Comparison of ENCODE assay signal across 32 cellular contexts in the genomic region with DNA sequence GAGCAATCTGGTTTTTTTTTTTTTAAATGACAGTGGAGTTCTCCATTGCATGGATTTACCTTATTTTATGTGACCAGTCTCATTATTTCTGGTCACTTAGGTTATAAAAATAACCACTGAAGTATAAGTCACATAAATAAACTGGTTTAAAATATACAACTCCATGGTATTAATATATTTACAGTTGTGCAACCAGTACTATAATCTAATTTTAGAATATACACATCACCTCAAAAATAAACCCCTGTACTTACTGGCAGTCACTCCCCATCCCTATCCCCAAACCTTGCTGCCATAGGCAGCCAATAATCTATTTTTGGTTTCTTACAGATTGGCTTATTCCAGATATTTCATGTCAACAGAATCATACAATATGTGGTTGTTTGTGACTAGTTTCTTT. TPM values are rescaled to one million over a fixed set of nuclear protein-coding genes. Genes with fewer than 3 reads are reported as not detected.
DNase-seq lines count a peak whose midpoint lies in the region; ATAC-seq and FAIRE-seq lines count a peak whose summit lies in the region.
"Had no signal": no experiment of that assay in that cellular context is flagged by ENCODE, and none has a peak within 500 bp of the region (broad histone marks: within the 10 kb centered on the region; RNA-seq: fewer than 3 reads in every experiment).

No MANE protein-coding gene starts in this region.

- H3K4me3 ChIP-seq in small intestine (ENCODE audit: low read depth in 1 of 2, low read length in 2 of 2) (no peak overlapping the region), mesenchymal stem cell (ENCODE audit: insufficient read depth in 1 of 2, low read depth in 1 of 2, low read length in 2 of 2) (no peak overlapping the region)
- H3K4me3 ChIP-seq: ascending aorta, BLaER1, coronary artery, prostate gland, sigmoid colon, testis had no signal

- no peak overlapping the region for H3K23ac ChIP-seq in mesenchymal stem cell (ENCODE audit: low read length in 2 of 2)

- H3K4me2 ChIP-seq in mesenchymal stem cell (ENCODE audit: low read length, poor library complexity, severe bottlenecking) = no peak overlapping the region
- H3K4me2 ChIP-seq: BLaER1 had no signal

- no peak for FAIRE-seq in small intestine (lab: Jason Lieb, UNC)

- no peak overlapping the region for H2BK15ac ChIP-seq in mesenchymal stem cell (ENCODE audit: low read depth, poor library complexity, severe bottlenecking)

- no peak overlapping the region for H3K4ac ChIP-seq in mesenchymal stem cell (ENCODE audit: low read depth in 1 of 2, low read length in 2 of 2)

- peaks cover 94% of the 10 kb centered on the region for H3K4me1 Mint-ChIP-seq in stimulated activated naive CD8-positive, alpha-beta T cell treated with anti-CD3 and anti-CD28 coated beads, Interleukin-15, Interleukin-2, amounts not matched to agents 100 ng/mL and 50 ng/mL, for 24 hours (ENCODE audit: low read depth)
- H3K4me1 Mint-ChIP-seq in activated CD4-positive, alpha-beta memory T cell treated with anti-CD3 and anti-CD28 coated beads for 36 hours (ENCODE audit: low read depth) = peaks cover 80% of the 10 kb centered on the region
- H3K4me1 Mint-ChIP-seq in immature natural killer cell = peaks cover 77 to 96% of the 10 kb centered on the region in 2 donors
- peaks cover 89% of the 10 kb centered on the region for H3K4me1 Mint-ChIP-seq in stimulated activated naive CD8-positive, alpha-beta T cell treated with anti-CD3 and anti-CD28 coated beads, Interleukin-15, amount 100 ng/mL, for 72 hours

- no peak overlapping the region for H2AK5ac ChIP-seq in mesenchymal stem cell (ENCODE audit: low read length, severe bottlenecking)

- ATAC-seq in stimulated activated naive CD8-positive, alpha-beta T cell treated with anti-CD3 and anti-CD28 coated beads, Interleukin-15, Interleukin-2, amounts not matched to agents 100 U/mL and 50 U/mL, for 24 hours = no peak
- no peak for ATAC-seq in stimulated activated naive CD8-positive, alpha-beta T cell treated with anti-CD3 and anti-CD28 coated beads, Interleukin-15, amount 100 ng/mL, for 72 hours
- no peak for ATAC-seq in HG03520 (IDR thresholded peaks at IDR 0.05; ENCODE audit: unreplicated experiment)
- ATAC-seq: activated CD4-positive, CD25-positive, alpha-beta regulatory T cell treated with anti-CD3 and anti-CD28 coated beads, Interleukin-2, amount 50 U/mL, for 24 hours; activated naive CD4-positive, alpha-beta T cell treated with anti-CD3 and anti-CD28 coated beads, Interleukin-2, amount 50 U/mL, for 72 hours; left lobe of liver; Panc1; SK-N-SH treated with all-trans-retinoic acid at 6 μM for 48 hours; stimulated activated memory B cell treated with anti-CD40 and anti-IgM and Interleukin-4, amounts not matched to agents 10 μg/mL and 1 μg/mL and 100 μg/mL, for 72 hours had no signal

- H2BK120ac ChIP-seq in mesenchymal stem cell (ENCODE audit: low read depth, low read length) = no peak overlapping the region

- no peak overlapping the region for H4K91ac ChIP-seq in mesenchymal stem cell (ENCODE audit: low read length)

- peaks cover 10% of the 10 kb centered on the region for H3K36me3 Mint-ChIP-seq in stimulated activated naive CD8-positive, alpha-beta T cell treated with anti-CD3 and anti-CD28 coated beads, Interleukin-15, Interleukin-2, amounts not matched to agents 100 ng/mL and 50 ng/mL, for 24 hours (ENCODE audit: low read depth)
- peaks cover 13% of the 10 kb centered on the region for H3K36me3 Mint-ChIP-seq in activated CD4-positive, alpha-beta memory T cell treated with anti-CD3 and anti-CD28 coated beads for 36 hours
- H3K36me3 Mint-ChIP-seq in immature natural killer cell = peaks cover 9 to 28% (median 18%) of the 10 kb centered on the region in 3 donors
- H3K36me3 Mint-ChIP-seq: memory B cell; stimulated activated memory B cell treated with anti-CD40 and anti-IgM and Interleukin-4, amounts not matched to agents 10 μg/mL and 1 μg/mL and 100 μg/mL, for 72 hours had no signal

- no peaks in the 10 kb centered on the region for H3K9me3 ChIP-seq in small intestine (ENCODE audit: control insufficient read depth, low read depth)
- H3K9me3 ChIP-seq in mesenchymal stem cell (ENCODE audit: control insufficient read depth, low read length) = no peaks in the 10 kb centered on the region
- H3K9me3 ChIP-seq: ascending aorta, neutrophil, prostate gland, sigmoid colon, testis had no signal

- POLR2A ChIA-PET in activated CD4-positive, alpha-beta memory T cell treated with anti-CD3 and anti-CD28 coated beads for 36 hours (lab: Charles Lee) = interaction anchor here (1.5 kb wide), 1 partner anchor 39 kb away, joined by 5 read pairs; no protein-coding TSS in a partner anchor

- no peak overlapping the region for H2AFZ ChIP-seq in mesenchymal stem cell (ENCODE audit: low read depth, low read length)

- H4K8ac ChIP-seq in mesenchymal stem cell (ENCODE audit: low read length) = no peak overlapping the region

- no peaks in the 10 kb centered on the region for H3K9me3 Mint-ChIP-seq in stimulated activated naive CD8-positive, alpha-beta T cell treated with anti-CD3 and anti-CD28 coated beads, Interleukin-15, Interleukin-2, amounts not matched to agents 100 ng/mL and 50 ng/mL, for 24 hours
- H3K9me3 Mint-ChIP-seq in activated CD4-positive, alpha-beta memory T cell treated with anti-CD3 and anti-CD28 coated beads for 36 hours = no peaks in the 10 kb centered on the region
- H3K9me3 Mint-ChIP-seq in immature natural killer cell = no peaks in the 10 kb centered on the region
- H3K9me3 Mint-ChIP-seq in stimulated activated naive CD8-positive, alpha-beta T cell treated with anti-CD3 and anti-CD28 coated beads, Interleukin-15, amount 100 ng/mL, for 72 hours = peaks cover 6% of the 10 kb centered on the region in 2 donors
- H3K9me3 Mint-ChIP-seq: memory B cell; stimulated activated memory B cell treated with anti-CD40 and anti-IgM and Interleukin-4, amounts not matched to agents 10 μg/mL and 1 μg/mL and 100 μg/mL, for 72 hours had no signal

- H3K27me3 ChIP-seq in small intestine (ENCODE audit: control insufficient read depth in 2 of 2, insufficient read depth in 2 of 2, low read length in 2 of 2) (no peaks in the 10 kb centered on the region), mesenchymal stem cell (ENCODE audit: control insufficient read depth in 1 of 2, insufficient read depth in 1 of 2, low read length in 2 of 2) (no peaks in the 10 kb centered on the region)
- H3K27me3 ChIP-seq: ascending aorta, BLaER1, neutrophil, sigmoid colon, testis had no signal

- no peak for DNase-seq in stimulated activated naive CD8-positive, alpha-beta T cell treated with anti-CD3 and anti-CD28 coated beads, Interleukin-15, Interleukin-2, amounts not matched to agents 100 U/mL and 50 U/mL, for 24 hours
- DNase-seq in activated CD4-positive, alpha-beta memory T cell treated with anti-CD3 and anti-CD28 coated beads for 36 hours = no peak
- DNase-seq in immature natural killer cell (no peak), small intestine (no peak), mesenchymal stem cell (no peak)
- DNase-seq in stimulated activated naive CD8-positive, alpha-beta T cell treated with anti-CD3 and anti-CD28 coated beads, Interleukin-15, amount 100 ng/mL, for 72 hours = no peak
- DNase-seq: DMS79 treated with DMSO at 0.1 percent for 48 hours, erythroblast, GDM1, NCI-H1092 treated with DMSO at 0.1 percent for 48 hours, NCI-H1694 treated with DMSO at 0.1 percent for 48 hours, NCI-H446, NCI-H748 treated with DMSO at 0.1 percent for 48 hours, Right ventricle myocardium superior, sigmoid colon, T-helper 2 cell, testis had no signal

- H3K9ac ChIP-seq in mesenchymal stem cell (ENCODE audit: low read length) = no peak overlapping the region
- H3K9ac ChIP-seq: BLaER1 had no signal

- no peak overlapping the region for H2BK5ac ChIP-seq in mesenchymal stem cell (ENCODE audit: low read depth, low read length, poor library complexity, severe bottlenecking)

- H3K27ac ChIP-seq in small intestine (ENCODE audit: low read depth in 1 of 2, low read length in 1 of 2) (no peak overlapping the region), mesenchymal stem cell (ENCODE audit: low read length, poor library complexity, severe bottlenecking) (no peak overlapping the region)
- H3K27ac ChIP-seq: ascending aorta, BLaER1, coronary artery, neutrophil, prostate gland, sigmoid colon, testis had no signal

- H3K27ac Mint-ChIP-seq in stimulated activated naive CD8-positive, alpha-beta T cell treated with anti-CD3 and anti-CD28 coated beads, Interleukin-15, Interleukin-2, amounts not matched to agents 100 ng/mL and 50 ng/mL, for 24 hours = peak overlapping the region; percentile 82
- H3K27ac Mint-ChIP-seq in activated CD4-positive, alpha-beta memory T cell treated with anti-CD3 and anti-CD28 coated beads for 36 hours = peak overlapping the region; percentile 75
- peak overlapping the region; percentile 47 to 97 (median 84) for H3K27ac Mint-ChIP-seq in immature natural killer cell
- H3K27ac Mint-ChIP-seq in stimulated activated naive CD8-positive, alpha-beta T cell treated with anti-CD3 and anti-CD28 coated beads, Interleukin-15, amount 100 ng/mL, for 72 hours = peak overlapping the region in 1 of 2 donors; percentile 77
- H3K27ac Mint-ChIP-seq: activated T-helper 1 cell treated with anti-CD3 and anti-CD28 coated beads, Interleukin-12 subunit alpha, Interleukin-12 subunit beta, Interleukin-2, Interleukin-4 antibody, amounts not matched to agents 30 ng/mL and 10 ng/mL and 1 ng/mL, durations not matched to agents 14 hours and 24 hours and 36 hours; memory B cell; stimulated activated memory B cell treated with anti-CD40 and anti-IgM and Interleukin-4, amounts not matched to agents 10 μg/mL and 1 μg/mL and 100 μg/mL, for 72 hours had no signal

- no peak overlapping the region for H3K14ac ChIP-seq in mesenchymal stem cell (ENCODE audit: low read length in 2 of 2)

- CTCF ChIA-PET in activated CD4-positive, alpha-beta memory T cell treated with anti-CD3 and anti-CD28 coated beads for 36 hours (lab: Charles Lee) = interaction anchor here (1.1 to 1.4 kb wide), 2 partner anchors 17 to 39 kb away, joined by 3 read pairs; no protein-coding TSS in a partner anchor

- H3K18ac ChIP-seq in mesenchymal stem cell (ENCODE audit: low read depth in 1 of 2, low read length in 2 of 2) = no peak overlapping the region

- H3K36me3 ChIP-seq in small intestine (ENCODE audit: control insufficient read depth in 2 of 2, insufficient read depth in 2 of 2, low read length in 2 of 2) = no peaks in the 10 kb centered on the region
- H3K36me3 ChIP-seq in mesenchymal stem cell (ENCODE audit: control insufficient read depth in 1 of 2, insufficient read depth in 2 of 2, low read depth in 1 of 2, low read length in 2 of 2) = no peaks in the 10 kb centered on the region
- H3K36me3 ChIP-seq: ascending aorta, BLaER1, prostate gland, sigmoid colon had no signal

- no peaks in the 10 kb centered on the region for H3K79me1 ChIP-seq in mesenchymal stem cell (replicated peaks; ENCODE audit: low read length, poor library complexity, severe bottlenecking)

- no peak overlapping the region for H2BK12ac ChIP-seq in mesenchymal stem cell (ENCODE audit: low read length in 2 of 2)

- intact Hi-C loops in activated CD4-positive, alpha-beta memory T cell treated with anti-CD3 and anti-CD28 coated beads for 36 hours (cut with micrococcal nuclease) = no loop called here

- H3K4me3 Mint-ChIP-seq in stimulated activated naive CD8-positive, alpha-beta T cell treated with anti-CD3 and anti-CD28 coated beads, Interleukin-15, Interleukin-2, amounts not matched to agents 100 ng/mL and 50 ng/mL, for 24 hours = peak overlapping the region; percentile 21
- peak overlapping the region; percentile 63 for H3K4me3 Mint-ChIP-seq in activated CD4-positive, alpha-beta memory T cell treated with anti-CD3 and anti-CD28 coated beads for 36 hours
- H3K4me3 Mint-ChIP-seq in immature natural killer cell = peak overlapping the region; percentile 42 to 63 (median 51)
- peak overlapping the region; percentile 62 to 67 for H3K4me3 Mint-ChIP-seq in stimulated activated naive CD8-positive, alpha-beta T cell treated with anti-CD3 and anti-CD28 coated beads, Interleukin-15, amount 100 ng/mL, for 72 hours
- H3K4me3 Mint-ChIP-seq: activated T-helper 1 cell treated with anti-CD3 and anti-CD28 coated beads, Interleukin-12 subunit alpha, Interleukin-12 subunit beta, Interleukin-2, Interleukin-4 antibody, amounts not matched to agents 30 ng/mL and 10 ng/mL and 1 ng/mL, durations not matched to agents 14 hours and 24 hours and 36 hours; memory B cell; stimulated activated memory B cell treated with anti-CD40 and anti-IgM and Interleukin-4, amounts not matched to agents 10 μg/mL and 1 μg/mL and 100 μg/mL, for 72 hours had no signal

- H3K4me1 ChIP-seq in small intestine (ENCODE audit: control insufficient read depth in 2 of 2, insufficient read depth in 1 of 2, low read depth in 1 of 2, low read length in 1 of 2) = no peaks in the 10 kb centered on the region
- H3K4me1 ChIP-seq in mesenchymal stem cell (ENCODE audit: control insufficient read depth, insufficient read depth, low read depth, low read length) = peaks cover 2% of the 10 kb centered on the region
- H3K4me1 ChIP-seq: ascending aorta, prostate gland, testis had no signal

- no peaks in the 10 kb centered on the region for H3K27me3 Mint-ChIP-seq in stimulated activated naive CD8-positive, alpha-beta T cell treated with anti-CD3 and anti-CD28 coated beads, Interleukin-15, Interleukin-2, amounts not matched to agents 100 ng/mL and 50 ng/mL, for 24 hours
- H3K27me3 Mint-ChIP-seq in activated CD4-positive, alpha-beta memory T cell treated with anti-CD3 and anti-CD28 coated beads for 36 hours = no peaks in the 10 kb centered on the region
- peaks cover 0 to 6% (median 0%) of the 10 kb centered on the region in 3 donors for H3K27me3 Mint-ChIP-seq in immature natural killer cell (ENCODE audit: low read depth in 3 of 3)
- H3K27me3 Mint-ChIP-seq in stimulated activated naive CD8-positive, alpha-beta T cell treated with anti-CD3 and anti-CD28 coated beads, Interleukin-15, amount 100 ng/mL, for 72 hours = no peaks in the 10 kb centered on the region

RNA-seq across cellular contexts. Expression of gene FYB1, which starts 57.8 kb away (rescaled TPM):
- total RNA-seq in activated CD4-positive, alpha-beta memory T cell treated with anti-CD3 and anti-CD28 coated beads for 36 hours = 100 to 1,000 TPM; 105 to 106 TPM
- polyA plus RNA-seq in immature natural killer cell (100 to 1,000 TPM in 1 of 3 donors, 10 to 100 TPM in 2; 50.6 to 205 (median 80.2) TPM), small intestine (10 to 100 TPM in 1 of 3 donors, 1 to 10 TPM in 2; 3.5 to 12.4 (median 3.6) TPM)
- 0.10 TPM for polyA plus RNA-seq in mesenchymal stem cell (2013, experiment 1 of 2)
- polyA plus RNA-seq in mesenchymal stem cell (2013, experiment 2 of 2) = 0.04 TPM
